9 cellular contexts compared by ENCODE assay signal in the genomic region with DNA sequence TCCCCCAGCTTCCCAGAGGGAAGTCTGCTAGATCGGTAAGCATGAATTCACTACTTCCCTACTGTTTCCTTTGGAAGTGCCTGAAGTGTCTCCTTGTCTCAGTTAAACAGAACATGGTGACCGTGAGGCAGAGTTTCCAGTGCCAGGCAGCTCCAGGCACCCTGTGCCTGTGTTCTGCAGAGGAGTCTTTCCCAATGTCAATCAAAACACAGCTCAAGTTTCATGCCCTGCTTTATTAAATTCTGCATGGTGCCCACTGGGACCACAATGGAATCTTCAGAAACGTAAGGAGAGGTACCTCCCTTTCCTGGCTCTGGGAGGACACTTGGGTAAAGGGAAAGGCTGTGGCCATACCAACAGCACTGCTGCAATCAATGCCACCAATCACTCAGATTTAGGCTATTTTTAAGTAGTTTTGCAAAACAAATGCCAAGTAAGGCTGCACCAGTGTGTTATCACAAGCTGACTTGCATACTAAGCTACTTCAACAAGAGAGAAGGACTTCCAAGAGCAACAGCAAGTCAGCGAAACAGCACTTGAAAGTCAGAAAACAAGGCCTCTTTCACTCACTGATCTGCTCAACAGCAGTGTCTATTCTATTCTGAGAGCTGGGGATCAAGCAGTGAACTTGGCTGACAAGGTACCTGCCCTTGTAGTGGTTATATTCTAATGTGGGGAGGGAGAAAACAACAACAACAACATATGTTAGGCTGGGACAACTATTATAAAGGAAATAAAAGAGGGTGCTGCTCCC. TPM values are rescaled to one million over a fixed set of nuclear protein-coding genes. Genes with fewer than 3 reads are reported as not detected.
DNase-seq lines count a peak whose midpoint lies in the region; ATAC-seq, FAIRE-seq and TF ChIP-seq lines count a peak whose summit lies in the region.
"Had no signal": no experiment of that assay in that cellular context is flagged by ENCODE, and none has a peak within 500 bp of the region (broad histone marks: within the 10 kb centered on the region; RNA-seq: fewer than 3 reads in every experiment).

No MANE protein-coding gene starts in this region.

- no peaks in the 10 kb centered on the region for H3K27me3 ChIP-seq in heart right ventricle
- no peaks in the 10 kb centered on the region for H3K27me3 ChIP-seq in gastrocnemius medialis
- no peaks in the 10 kb centered on the region for H3K27me3 ChIP-seq in HAP-1 (ENCODE audit: low read depth)

- TF ChIP-seq POLR2A in H54 (IDR thresholded peaks at IDR 0.05; ENCODE audit: low read depth, low read length) (no peak), gastrocnemius medialis (IDR thresholded peaks at IDR 0.05) (no peak)

- peak overlapping the region; percentile 67 for H3K4me3 Mint-ChIP-seq in activated T-helper 1 cell treated with anti-CD3 and anti-CD28 coated beads, Interleukin-12 subunit alpha, Interleukin-12 subunit beta, Interleukin-2, Interleukin-4 antibody, amounts not matched to agents 30 ng/mL and 10 ng/mL and 1 ng/mL, durations not matched to agents 14 hours and 24 hours and 36 hours

- H3K9me3 Mint-ChIP-seq in activated T-helper 1 cell treated with anti-CD3 and anti-CD28 coated beads, Interleukin-12 subunit alpha, Interleukin-12 subunit beta, Interleukin-2, Interleukin-4 antibody, amounts not matched to agents 30 ng/mL and 10 ng/mL and 1 ng/mL, durations not matched to agents 14 hours and 24 hours and 36 hours = no peaks in the 10 kb centered on the region

- peak overlapping the region; percentile 94 for H3K27ac Mint-ChIP-seq in activated T-helper 1 cell treated with anti-CD3 and anti-CD28 coated beads, Interleukin-12 subunit alpha, Interleukin-12 subunit beta, Interleukin-2, Interleukin-4 antibody, amounts not matched to agents 30 ng/mL and 10 ng/mL and 1 ng/mL, durations not matched to agents 14 hours and 24 hours and 36 hours

- H3K36me3 Mint-ChIP-seq in activated T-helper 1 cell treated with anti-CD3 and anti-CD28 coated beads, Interleukin-12 subunit alpha, Interleukin-12 subunit beta, Interleukin-2, Interleukin-4 antibody, amounts not matched to agents 30 ng/mL and 10 ng/mL and 1 ng/mL, durations not matched to agents 14 hours and 24 hours and 36 hours (ENCODE audit: low read depth) = peaks cover 36% of the 10 kb centered on the region

- ATAC-seq in heart right ventricle = peak; percentile 23 to 73 (median 61)
- peak; percentile 76 to 79 for ATAC-seq in gastrocnemius medialis

- H3K27ac ChIP-seq in heart right ventricle (peak overlapping the region; percentile 22 to 82 (median 64)), gastrocnemius medialis (peak overlapping the region; percentile 47 to 74 (median 66))

- no peaks in the 10 kb centered on the region for H3K27me3 Mint-ChIP-seq in activated T-helper 1 cell treated with anti-CD3 and anti-CD28 coated beads, Interleukin-12 subunit alpha, Interleukin-12 subunit beta, Interleukin-2, Interleukin-4 antibody, amounts not matched to agents 30 ng/mL and 10 ng/mL and 1 ng/mL, durations not matched to agents 14 hours and 24 hours and 36 hours (ENCODE audit: insufficient read depth)

- DNase-seq in H54 (ENCODE audit: insufficient read length, low spot score) (no peak), heart right ventricle (no peak), gastrocnemius medialis (peak in 1 of 2 donors; percentile 23), HT-29 (ENCODE audit: low spot score) (no peak), NCI-H526 treated with DMSO at 0.1 percent for 48 hours (lab: John Stamatoyannopoulos, UW) (no peak), HAP-1 (ENCODE audit: low spot score in 2 of 2) (no peak)
- DNase-seq in activated T-helper 1 cell treated with anti-CD3 and anti-CD28 coated beads, Interleukin-12 subunit alpha, Interleukin-12 subunit beta, Interleukin-2, Interleukin-4 antibody, amounts not matched to agents 30 ng/mL and 10 ng/mL and 1 ng/mL, durations not matched to agents 14 hours and 24 hours and 36 hours (ENCODE audit: low spot score) = no peak
- no peak for DNase-seq in effector CD4-positive, alpha-beta T cell
- DNase-seq: kidney had no signal

- peaks cover 0 to 4% (median 0%) of the 10 kb centered on the region in 9 donors for H3K36me3 ChIP-seq in heart right ventricle
- H3K36me3 ChIP-seq in gastrocnemius medialis = no peaks in the 10 kb centered on the region
- H3K36me3 ChIP-seq in HAP-1 (replicated peaks) = no peaks in the 10 kb centered on the region

- peaks cover 0 to 7% (median 0%) of the 10 kb centered on the region in 11 donors for H3K9me3 ChIP-seq in heart right ventricle
- H3K9me3 ChIP-seq in gastrocnemius medialis = no peaks in the 10 kb centered on the region
- no peaks in the 10 kb centered on the region for H3K9me3 ChIP-seq in HAP-1

- intact Hi-C loops in activated T-helper 1 cell treated with anti-CD3 and anti-CD28 coated beads, Interleukin-12 subunit alpha, Interleukin-12 subunit beta, Interleukin-2, Interleukin-4 antibody, amounts not matched to agents 30 ng/mL and 10 ng/mL and 1 ng/mL, durations not matched to agents 14 hours and 24 hours and 36 hours (cut with micrococcal nuclease) = loop anchor here (10.0 kb wide), 1 partner anchor 457 kb away; a partner anchor contains a TSS
- intact Hi-C loops in heart right ventricle (cut with DNase I) (loop anchor here in 1 of 10 donors (5.0 kb wide), 1 partner anchor 66 kb away; no protein-coding TSS in a partner anchor), gastrocnemius medialis (cut with DNase I; ENCODE audit: low total_unique reads) (no loop called here)

- no peak for TF ChIP-seq CTCF in heart right ventricle (IDR thresholded peaks at IDR 0.05)
- no peak for TF ChIP-seq CTCF in gastrocnemius medialis (IDR thresholded peaks at IDR 0.05 in 4 of 5, conservative IDR thresholded peaks at IDR 0.05 in 1 of 5)

- peak; percentile 23 for FAIRE-seq in H54 (lab: Jason Lieb, UNC)
- FAIRE-seq: kidney had no signal

- WGBS in heart right ventricle, 2 donors = 28 to 35% methylated on average over 4 of the region's 4 CpGs

- H3K4me1 Mint-ChIP-seq in activated T-helper 1 cell treated with anti-CD3 and anti-CD28 coated beads, Interleukin-12 subunit alpha, Interleukin-12 subunit beta, Interleukin-2, Interleukin-4 antibody, amounts not matched to agents 30 ng/mL and 10 ng/mL and 1 ng/mL, durations not matched to agents 14 hours and 24 hours and 36 hours (ENCODE audit: low read depth) = peaks cover 88% of the 10 kb centered on the region

- in situ Hi-C loops in gastrocnemius medialis (cut with MboI; ENCODE audit: low sequenced_read_pairs in 4 of 4) = no loop called here
- in situ Hi-C loops in HAP-1 (cut with MboI; ENCODE audit: low sequenced_read_pairs) = no loop called here

- H3K4me3 ChIP-seq in heart right ventricle (no peak overlapping the region), gastrocnemius medialis (no peak overlapping the region), HAP-1 (no peak overlapping the region)

- H3K4me1 ChIP-seq in heart right ventricle (peaks cover 2 to 51% (median 31%) of the 10 kb centered on the region in 9 donors), gastrocnemius medialis (peaks cover 15 to 34% of the 10 kb centered on the region in 2 donors), HAP-1 (peaks cover 3% of the 10 kb centered on the region; the same call in 1 of the 2 replicates)

RNA-seq across cellular contexts. Expression of a gene that starts 14.9 kb away (rescaled TPM):
- total RNA-seq in activated T-helper 1 cell treated with anti-CD3 and anti-CD28 coated beads, Interleukin-12 subunit alpha, Interleukin-12 subunit beta, Interleukin-2, Interleukin-4 antibody, amounts not matched to agents 30 ng/mL and 10 ng/mL and 1 ng/mL, durations not matched to agents 14 hours and 24 hours and 36 hours = 86.6 and 91.8 TPM in 2 replicates
- 10 to 100 TPM in 4 of 10 donors, 1 to 10 TPM in 6; 6.8 to 15.9 (median 8.2) TPM for total RNA-seq in heart right ventricle
- 1 to 10 TPM; 1.9 to 5.0 TPM for polyA plus RNA-seq in heart right ventricle
- 1 to 10 TPM; 4.9 to 9.1 (median 8.2) TPM for total RNA-seq in gastrocnemius medialis
- 35.5 and 41.8 TPM in 2 replicates for total RNA-seq in HT-29 (2014; rRNA removed; shearing (Covaris generic))
